Comparison of ENCODE assay signal across 2 cellular contexts in genomic region chr3:72245183-72245811, GRCh38.
TF ChIP-seq lines count a peak whose summit lies in the region.

No MANE protein-coding gene starts in this region.

TF ChIP-seq in liver, 16 proteins besides CTCF, POLR2A, EP300 and RAD21 (continued from another document):
- TF ChIP-seq ZBTB33 (IDR thresholded peaks at IDR 0.05) = no peak
- no peak for TF ChIP-seq TAF1 (conservative IDR thresholded peaks at IDR 0.05)
- TF ChIP-seq ATF3 (IDR thresholded peaks at IDR 0.05) = no peak
- TF ChIP-seq JUND (IDR thresholded peaks at IDR 0.05) = no peak
- no peak for TF ChIP-seq GABPA (IDR thresholded peaks at IDR 0.05 in 1 of 2, conservative IDR thresholded peaks at IDR 0.05 in 1 of 2)
- TF ChIP-seq REST (IDR thresholded peaks at IDR 0.05) = no peak
- TF ChIP-seq MAX (IDR thresholded peaks at IDR 0.05) = no peak
- TF ChIP-seq YY1 (IDR thresholded peaks at IDR 0.05) = no peak

TF ChIP-seq in HepG2, 621 proteins besides CTCF, POLR2A, EP300 and RAD21 (continued from another document):
- TF ChIP-seq ZNF276 (CRISPR knock-in tag; IDR thresholded peaks at IDR 0.05; ENCODE audit: low read depth) (no peak), MBNL3 (CRISPR knock-in tag; conservative IDR thresholded peaks at IDR 0.05) (no peak), ZMAT5 (CRISPR knock-in tag; IDR thresholded peaks at IDR 0.05; ENCODE audit: borderline replicate concordance, low read depth) (no peak), SPEN (CRISPR knock-in tag; IDR thresholded peaks at IDR 0.05; ENCODE audit: low read depth) (no peak), DZIP1 (CRISPR knock-in tag; IDR thresholded peaks at IDR 0.05) (no peak), CCAR2 (optimal IDR thresholded peaks at IDR 0.05; ENCODE audit: low read depth, low read length) (no peak), SOX6 (IDR thresholded peaks at IDR 0.05) (no peak), SOX6 (CRISPR knock-in tag; IDR thresholded peaks at IDR 0.05) (no peak), ZBTB10 (CRISPR knock-in tag; IDR thresholded peaks at IDR 0.05; ENCODE audit: borderline replicate concordance) (no peak), ZKSCAN5 (CRISPR knock-in tag; IDR thresholded peaks at IDR 0.05) (no peak), SMAD1 (CRISPR knock-in tag; IDR thresholded peaks at IDR 0.05; ENCODE audit: borderline replicate concordance, low read depth) (no peak), ATF1 (CRISPR knock-in tag; IDR thresholded peaks at IDR 0.05) (no peak), ZNF205 (CRISPR knock-in tag; IDR thresholded peaks at IDR 0.05) (no peak), ZNF616 (CRISPR knock-in tag; IDR thresholded peaks at IDR 0.05; ENCODE audit: low read depth) (no peak)
